In the genomic region with DNA sequence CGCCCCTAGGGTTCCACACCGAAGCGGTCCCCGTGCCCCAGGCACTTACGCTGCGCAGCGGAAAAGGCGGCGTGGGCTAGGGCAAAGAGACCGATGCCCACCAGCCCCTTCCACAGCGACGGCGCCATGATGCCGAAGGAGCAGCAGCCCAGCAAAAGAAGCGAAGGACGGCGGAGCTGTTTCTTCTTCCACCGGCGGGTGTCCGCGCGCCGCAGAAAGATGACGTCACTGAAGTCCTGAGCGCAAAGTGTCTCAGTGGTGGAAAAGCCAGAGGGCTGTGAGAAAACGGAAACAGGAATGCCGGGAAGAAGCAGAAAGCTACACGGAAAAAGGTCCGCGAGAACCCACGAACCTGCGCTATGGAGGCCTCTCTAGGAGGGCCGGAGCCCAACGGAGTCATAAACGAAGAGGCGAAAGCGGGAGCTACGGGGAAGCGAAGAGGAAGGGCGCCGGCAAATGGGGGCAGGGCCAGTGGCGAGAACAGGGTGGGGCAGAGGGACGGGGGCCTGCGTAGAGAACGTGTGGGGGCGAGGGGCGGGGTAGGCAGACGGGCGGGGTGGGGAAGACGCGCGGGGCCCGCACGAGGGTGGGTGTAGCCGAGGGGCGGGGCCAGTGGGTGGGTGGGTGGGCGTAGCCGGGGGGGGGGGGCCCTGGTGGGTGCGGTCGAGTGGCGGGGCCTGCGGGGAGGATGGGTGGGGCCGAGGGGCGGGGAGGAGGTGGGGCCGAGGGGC, we compare ENCODE assay signal across 8 cellular contexts. TPM values are rescaled to one million over a fixed set of nuclear protein-coding genes. Genes with fewer than 3 reads are reported as not detected.
A peak's percentile ranks its signal among the peaks of the same experiment; 100 is the strongest.
DNase-seq lines count a peak whose midpoint lies in the region; ATAC-seq and TF ChIP-seq lines count a peak whose summit lies in the region.

Gene MMGT1, minus strand, starts transcription at position 441 of the 731 bp plus-strand sequence. Its CDS starts 313 bp downstream, at position 128.

- peak within 1 kb of the TSS; percentile 83 for H2BK5ac ChIP-seq in IMR-90 (ENCODE audit: low read depth, low read length, poor library complexity, severe bottlenecking)

- H2AK5ac ChIP-seq in IMR-90 (ENCODE audit: low read depth, low read length), result no peak within 1 kb of the TSS

- CTCF ChIA-PET in Calu3 (lab: Charles Lee) (no interaction called here), IMR-90 (lab: Yijun Ruan, JAX) (interaction anchor here (0.7 kb wide), 1 partner anchor 14 kb away, joined by 4 read pairs; no protein-coding TSS in a partner anchor), OCI-LY7 (lab: Charles Lee; ENCODE audit: unreplicated experiment) (no interaction called here)

- H3K9ac ChIP-seq in IMR-90 (ENCODE audit: low read depth, low read length), result peak within 1 kb of the TSS; percentile 94

- H2BK20ac ChIP-seq in IMR-90 (ENCODE audit: low read depth, low read length), result no peak within 1 kb of the TSS; the same call in 1 of the 2 replicates

- peak within 1 kb of the TSS; percentile 63 for H3K23ac ChIP-seq in IMR-90 (ENCODE audit: low read depth, low read length)

- DNase-seq in Calu3, result peak; percentile 82
- DNase-seq in IMR-90, result peak; percentile 77
- peak; percentile 85 for DNase-seq in OCI-LY7 (ENCODE audit: low spot score)
- DNase-seq in activated T-cell treated with anti-CD3 and anti-CD28 coated beads for 24 hours (ENCODE audit: low read depth), result peak; percentile 70
- DNase-seq in epithelial cell of esophagus (ENCODE audit: low read depth), result peak; percentile 82
- DNase-seq in stimulated activated CD8-positive, alpha-beta memory T cell treated with anti-CD3 and anti-CD28 coated beads, Interleukin-2, amount 100 ng/mL, for 48 hours (ENCODE audit: low read depth in 2 of 2), result peak; percentile 69 to 70

- dilution Hi-C loops in IMR-90 (cut with HindIII; ENCODE audit: low sequenced_read_pairs, unreplicated experiment), result no loop called here

- TF ChIP-seq POLR2A in IMR-90 (IDR thresholded peaks at IDR 0.05; ENCODE audit: low read depth, low read length), result peak; percentile 56; the same call in 1 of the 2 replicates

- peak within 1 kb of the TSS; percentile 83 to 91 for H4K8ac ChIP-seq in IMR-90 (ENCODE audit: low read depth in 2 of 2, low read length in 2 of 2)

- H4K20me1 ChIP-seq in IMR-90 (ENCODE audit: insufficient read depth, low read length), result 0 out of 2 replicates have a peak, but pooled peaks cover 5% of the 10 kb centered on the region
- H4K20me1 ChIP-seq in OCI-LY7 (ENCODE audit: insufficient read depth, low read length), result no peaks in the 10 kb centered on the region; the same call in 1 of the 2 replicates

- peak within 1 kb of the TSS; percentile 95 for H3K27ac Mint-ChIP-seq in Calu3 (ENCODE audit: unreplicated experiment)

- peaks cover 19% of the 10 kb centered on the region for H3K36me3 Mint-ChIP-seq in Calu3 (ENCODE audit: insufficient read depth, unreplicated experiment)

- peaks cover 11% of the 10 kb centered on the region for H3K4me1 Mint-ChIP-seq in Calu3 (ENCODE audit: low read depth, unreplicated experiment)

- peak within 1 kb of the TSS; percentile 86 for H4K5ac ChIP-seq in IMR-90 (ENCODE audit: low read depth, low read length)

- POLR2A ChIA-PET in IMR-90 (lab: Charles Lee; ENCODE audit: unreplicated experiment) (no interaction called here), OCI-LY7 (lab: Charles Lee) (interaction anchor here (0.8 to 1.5 kb wide), 3 partner anchors 11 to 26 kb away, joined by 3 to 6 read pairs (median 3); no protein-coding TSS in a partner anchor)

- peak within 1 kb of the TSS; percentile 81 for H2BK120ac ChIP-seq in IMR-90 (ENCODE audit: low read depth, low read length)

- in situ Hi-C loops in IMR-90 (cut with MboI; ENCODE audit: low sequenced_read_pairs), result no loop called here

- ATAC-seq in GM21526 (IDR thresholded peaks at IDR 0.05; ENCODE audit: low FRiP score, unreplicated experiment) (peak; percentile 70), IMR-90 (ENCODE audit: low read depth) (peak; percentile 73)

- H3K4ac ChIP-seq in IMR-90 (ENCODE audit: low read depth, low read length), result peak within 1 kb of the TSS; percentile 68

- H3K9me3 ChIP-seq in IMR-90 (ENCODE audit: control insufficient read depth, insufficient read depth, low read length) (no peaks in the 10 kb centered on the region), OCI-LY7 (ENCODE audit: low read length) (no peaks in the 10 kb centered on the region), mononuclear cell (ENCODE audit: low read depth, low read length) (no peaks in the 10 kb centered on the region)

- H3K79me2 ChIP-seq in OCI-LY7 (ENCODE audit: insufficient read depth, low read depth, low read length), result peaks cover 28% of the 10 kb centered on the region

- no peaks in the 10 kb centered on the region for H3K9me3 Mint-ChIP-seq in Calu3 (ENCODE audit: low read depth, unreplicated experiment)

- H3K18ac ChIP-seq in IMR-90 (ENCODE audit: low read depth, low read length), result peak within 1 kb of the TSS; percentile 95

- peak within 1 kb of the TSS; percentile 100 for H3K27ac ChIP-seq in IMR-90 (ENCODE audit: insufficient read depth, low read length)
- peak within 1 kb of the TSS; percentile 53 for H3K27ac ChIP-seq in OCI-LY7 (ENCODE audit: low read depth, low read length, poor library complexity, severe bottlenecking)

- H3K27me3 ChIP-seq in IMR-90 (ENCODE audit: control insufficient read depth, insufficient read depth, low read length) (no peaks in the 10 kb centered on the region), mononuclear cell (ENCODE audit: insufficient read depth, low read length) (no peaks in the 10 kb centered on the region)

- H2AFZ ChIP-seq in IMR-90 (replicated peaks; ENCODE audit: low read length, poor library complexity) (peak within 1 kb of the TSS; percentile 89), OCI-LY7 (ENCODE audit: low read length) (peak within 1 kb of the TSS; percentile 66)

- H2BK15ac ChIP-seq in IMR-90 (ENCODE audit: low read depth, low read length), result peak within 1 kb of the TSS; percentile 76; the same call in 1 of the 3 replicates

- H3K4me3 ChIP-seq in IMR-90 (ENCODE audit: insufficient read depth, low read depth, low read length) (peak within 1 kb of the TSS; percentile 94), OCI-LY7 (ENCODE audit: low read depth, low read length, poor library complexity, severe bottlenecking) (peak within 1 kb of the TSS; percentile 96), epithelial cell of esophagus (ENCODE audit: low read length) (peak within 1 kb of the TSS; percentile 52), mononuclear cell (ENCODE audit: low read length) (peak within 1 kb of the TSS; percentile 80)

- H3K4me1 ChIP-seq in IMR-90 (ENCODE audit: control insufficient read depth, insufficient read depth, low read length) (no peaks in the 10 kb centered on the region), OCI-LY7 (ENCODE audit: insufficient read depth, low read length, poor library complexity, severe bottlenecking) (peaks cover 22% of the 10 kb centered on the region), mononuclear cell (ENCODE audit: insufficient read depth, low read length) (peaks cover 18% of the 10 kb centered on the region)

- no peaks in the 10 kb centered on the region for H3K27me3 Mint-ChIP-seq in Calu3 (ENCODE audit: unreplicated experiment)

- WGBS in IMR-90 (ENCODE audit: extremely low coverage in 2 of 2, insufficient read length in 1 of 2), 2 experiments, result 45% methylated on average over 24 of the region's 65 CpGs; no CpG with 5 or more reads in 1 of the 2 experiments

- H2AK9ac ChIP-seq in IMR-90 (replicated peaks; ENCODE audit: low read depth, low read length, poor library complexity), result peak within 1 kb of the TSS; percentile 68

- H3K4me2 ChIP-seq in IMR-90 (ENCODE audit: low read depth, low read length) (peak within 1 kb of the TSS; percentile 77), OCI-LY7 (ENCODE audit: low read length) (peak within 1 kb of the TSS; percentile 87)

- H3K9me1 ChIP-seq in IMR-90 (ENCODE audit: insufficient read depth, low read length), result no peaks in the 10 kb centered on the region

- intact Hi-C loops in Calu3 (cut with micrococcal nuclease; ENCODE audit: unreplicated experiment), result loop anchor here (2.0 kb wide), 1 partner anchor 51 kb away; no protein-coding TSS in a partner anchor
- intact Hi-C loops in IMR-90 (cut with micrococcal nuclease), result no loop called here
- intact Hi-C loops in OCI-LY7 (cut with micrococcal nuclease; ENCODE audit: unreplicated experiment), result loop anchor here (5.0 to 10.0 kb wide), 3 partner anchors 449 to 811 kb away; partner anchors contain the start of genes ARHGEF6, HTATSF1 and INTS6L

- H3K9me2 ChIP-seq in OCI-LY7 (ENCODE audit: insufficient read depth, low read length), result no peaks in the 10 kb centered on the region

- BruUV-seq in Calu3 (replicated peaks; lab: Mats Ljungman, UMichigan), result no TSS peak
- BruUV-seq in IMR-90 (replicated peaks; lab: Mats Ljungman, UMichigan), result TSS peak; percentile 40
- BruUV-seq in OCI-LY7 (replicated peaks; lab: Mats Ljungman, UMichigan), result no TSS peak

- TF ChIP-seq CTCF in Calu3 (IDR thresholded peaks at IDR 0.05; ENCODE audit: unreplicated experiment) (no peak), IMR-90 (conservative IDR thresholded peaks at IDR 0.05; ENCODE audit: low read depth, low read length) (0 out of 2 replicates have a peak, but pooled peaks have one; percentile 2), OCI-LY7 (conservative IDR thresholded peaks at IDR 0.05; ENCODE audit: low read length) (no peak), epithelial cell of esophagus (IDR thresholded peaks at IDR 0.05; ENCODE audit: insufficient read depth, low read depth, low read length, missing control alignments) (no peak)

- H3K14ac ChIP-seq in IMR-90 (replicated peaks; ENCODE audit: low read depth, low read length), result peak within 1 kb of the TSS; percentile 69

- H3K36me3 ChIP-seq in IMR-90 (ENCODE audit: control insufficient read depth, insufficient read depth, low read length), result no peaks in the 10 kb centered on the region
- H3K36me3 ChIP-seq in OCI-LY7 (ENCODE audit: insufficient read depth, low read length), result no peaks in the 10 kb centered on the region

- peak within 1 kb of the TSS; percentile 91 for H3K56ac ChIP-seq in IMR-90 (ENCODE audit: extremely low read depth, insufficient read depth, low read length)

- H4K91ac ChIP-seq in IMR-90 (ENCODE audit: insufficient read depth, low read depth, low read length), result peak within 1 kb of the TSS; percentile 83

- peaks cover 4 to 7% of the 10 kb centered on the region in 2 experiments; a peak in 1 of 4 replicates for H3K79me1 ChIP-seq in IMR-90 (ENCODE audit: low read depth in 1 of 2, low read length in 2 of 2)

- peak within 1 kb of the TSS; percentile 88 for H3K4me3 Mint-ChIP-seq in Calu3 (ENCODE audit: low read depth, unreplicated experiment)

- TF ChIP-seq RAD21 in IMR-90 (IDR thresholded peaks at IDR 0.05; ENCODE audit: low read length), result no peak

TF ChIP-seq in IMR-90, 13 proteins besides CTCF, POLR2A, EP300 and RAD21 (continues in another document):
- TF ChIP-seq CEBPB (IDR thresholded peaks at IDR 0.05; ENCODE audit: low read depth, low read length), result no peak
- no peak for TF ChIP-seq MXI1 (IDR thresholded peaks at IDR 0.05; ENCODE audit: borderline replicate concordance, low read depth, low read length)

RNA-seq across cellular contexts. Expression of gene MMGT1, which starts in this region (rescaled TPM):
- 33.0 and 37.1 TPM in 2 replicates for total RNA-seq in Calu3 (2022)
- total RNA-seq in IMR-90 (2012; rRNA removed), result 7.5 and 18.6 TPM in 2 replicates
- 6.5 and 8.1 TPM in 2 replicates for polyA plus RNA-seq in IMR-90 (2012; rRNA removed)
- polyA plus RNA-seq in IMR-90 (2012; cell fraction: cytosol; rRNA removed), result 1.7 and 2.0 TPM in 2 replicates
- polyA plus RNA-seq in IMR-90 (2012; cell fraction: nucleus; rRNA removed; ENCODE audit: low replicate concordance), result 0.40 and 2.3 TPM in 2 replicates
- total RNA-seq in OCI-LY7 (2014; rRNA removed; shearing (Covaris generic)), result 7.7 and 8.9 TPM in 2 replicates
- total RNA-seq in OCI-LY7 (2022), result 16.4 and 17.0 TPM in 2 replicates
- total RNA-seq in mononuclear cell, result 36.6 TPM

Comparison
In these comparisons a context has a peak if more than half of its experiments do, and no peak if none do; other contexts are left out.
1. Peak in every context shown above with its lines: DNase-seq, ATAC-seq, H3K4me3 ChIP-seq and H3K27ac ChIP-seq.